Comparison of ENCODE assay signal across 27 cellular contexts in genomic region chr1:230584660-230585059, GRCh38.
"Had no signal": no experiment of that assay in that cellular context is flagged by ENCODE, and none has a peak within 500 bp of the region (broad histone marks: within the 10 kb centered on the region; RNA-seq: fewer than 3 reads in every experiment).

No MANE protein-coding gene starts in this region.

- H3K4me1 Mint-ChIP-seq: mesothelial cell of epicardium had no signal

- H3K4me1 ChIP-seq: colonic mucosa, esophagus squamous epithelium, gastrocnemius medialis, heart right ventricle, left lung, lower lobe of right lung had no signal

- H3K9me3 ChIP-seq: colonic mucosa, esophagus squamous epithelium, gastrocnemius medialis, left lung, lower lobe of right lung, mucosa of descending colon had no signal

- H3K9me3 Mint-ChIP-seq: effector memory CD8-positive, alpha-beta T cell had no signal

- H3K4me3 Mint-ChIP-seq: dendritic cell treated with granulocyte-macrophage colony-stimulating factor and Interleukin-4, amounts not matched to agents 40 ng/mL and 50 ng/mL, for 4 days; effector memory CD8-positive, alpha-beta T cell; endodermal cell; mesothelial cell of epicardium had no signal

- H3K36me3 Mint-ChIP-seq: mesothelial cell of epicardium had no signal

- FAIRE-seq: endometrium, islet of Langerhans, keratinocyte had no signal

- H3K4me3 ChIP-seq: colonic mucosa, esophagus squamous epithelium, gastrocnemius medialis, heart right ventricle, left lung, lower lobe of right lung, mucosa of descending colon had no signal

- H3K27ac Mint-ChIP-seq: dendritic cell treated with granulocyte-macrophage colony-stimulating factor and Interleukin-4, amounts not matched to agents 40 ng/mL and 50 ng/mL, for 4 days; effector memory CD8-positive, alpha-beta T cell; endodermal cell; mesothelial cell of epicardium had no signal

- ATAC-seq: effector memory CD8-positive, alpha-beta T cell; esophagus mucosa; gastrocnemius medialis; heart right ventricle; left cardiac atrium; left lung; left ventricle myocardium superior; lower lobe of right lung; mucosa of descending colon had no signal

- DNase-seq: colonic mucosa; cortex of kidney; effector CD8-positive, alpha-beta T cell; effector memory CD8-positive, alpha-beta T cell; endodermal cell; erythroblast; esophagus squamous epithelium; foreskin fibroblast; foreskin melanocyte; gastrocnemius medialis; glutamatergic neuron; head of caudate nucleus; heart right ventricle; hippocampal formation; left cardiac atrium; left lung; left ventricle myocardium superior; lower lobe of right lung; mesenchymal stem cell; mucosa of descending colon had no signal

- H3K36me3 ChIP-seq: colonic mucosa, esophagus squamous epithelium, gastrocnemius medialis, heart right ventricle, left lung, lower lobe of right lung had no signal

- H3K27ac ChIP-seq: colonic mucosa, epithelial cell of prostate, esophagus squamous epithelium, gastrocnemius medialis, heart right ventricle, left lung, lower lobe of right lung had no signal

- H3K27me3 ChIP-seq: colonic mucosa, gastrocnemius medialis, left lung had no signal
